ENCODE assay signal across 1 cellular context in the genomic region with DNA sequence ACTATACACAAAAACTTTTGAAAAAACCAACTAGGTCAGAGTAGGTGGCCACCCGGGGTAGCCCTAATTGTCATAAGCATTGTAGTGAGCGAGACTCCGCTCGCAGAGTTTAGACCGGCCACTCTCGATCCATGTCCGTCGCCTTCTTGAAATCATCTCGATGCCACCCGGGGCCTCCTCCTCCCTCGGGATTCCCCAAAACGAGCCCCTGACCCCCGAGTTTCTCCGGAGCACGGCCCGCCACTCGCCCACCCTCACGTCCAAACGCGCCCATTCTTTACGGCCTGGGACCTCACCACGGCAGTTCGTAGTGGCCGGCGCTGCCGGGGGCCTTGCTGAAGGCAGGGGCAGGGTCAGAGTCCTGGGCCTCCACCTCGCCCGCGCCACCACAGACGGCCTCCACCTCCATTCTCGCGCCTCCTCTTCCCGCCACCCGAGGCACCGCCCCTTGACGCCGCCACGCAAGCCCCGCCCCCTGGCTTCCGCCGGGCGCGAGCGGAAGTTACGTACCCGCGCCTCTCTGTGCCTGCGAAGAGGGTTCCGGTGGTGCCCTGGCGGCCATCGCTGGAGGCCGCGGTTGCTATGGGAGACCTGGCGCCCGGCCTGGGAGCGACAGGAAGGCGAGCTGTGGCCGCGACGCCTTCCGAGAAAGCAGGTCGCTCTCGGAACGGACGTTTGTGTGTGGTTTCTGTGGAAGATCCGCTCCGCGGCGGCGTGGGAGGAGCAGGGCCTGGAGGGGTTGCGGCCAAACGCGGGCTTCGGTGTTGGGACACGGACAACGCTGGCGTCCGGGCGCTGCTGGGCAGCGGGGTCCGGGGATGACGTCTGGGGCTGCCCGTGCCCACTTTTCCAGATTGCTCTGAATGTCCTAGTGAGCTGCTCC.
TF ChIP-seq lines count a peak whose summit lies in the region.

A gene (minus strand): TSS at position 425 of the 883 bp plus-strand sequence. CDS start 16 bp downstream, at position 409.

TF ChIP-seq in HepG2, 621 proteins besides CTCF, POLR2A, EP300 and RAD21 (continued from another document and continues in another):
- TF ChIP-seq, protein P1, sequence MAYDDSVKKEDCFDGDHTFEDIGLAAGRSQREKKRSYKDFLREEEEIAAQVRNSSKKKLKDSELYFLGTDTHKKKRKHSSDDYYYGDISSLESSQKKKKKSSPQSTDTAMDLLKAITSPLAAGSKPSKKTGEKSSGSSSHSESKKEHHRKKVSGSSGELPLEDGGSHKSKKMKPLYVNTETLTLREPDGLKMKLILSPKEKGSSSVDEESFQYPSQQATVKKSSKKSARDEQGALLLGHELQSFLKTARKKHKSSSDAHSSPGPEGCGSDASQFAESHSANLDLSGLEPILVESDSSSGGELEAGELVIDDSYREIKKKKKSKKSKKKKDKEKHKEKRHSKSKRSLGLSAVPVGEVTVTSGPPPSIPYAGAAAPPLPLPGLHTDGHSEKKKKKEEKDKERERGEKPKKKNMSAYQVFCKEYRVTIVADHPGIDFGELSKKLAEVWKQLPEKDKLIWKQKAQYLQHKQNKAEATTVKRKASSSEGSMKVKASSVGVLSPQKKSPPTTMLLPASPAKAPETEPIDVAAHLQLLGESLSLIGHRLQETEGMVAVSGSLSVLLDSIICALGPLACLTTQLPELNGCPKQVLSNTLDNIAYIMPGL (CRISPR knock-in tag; IDR thresholded peaks at IDR 0.05; ENCODE audit: borderline replicate concordance in 1 of 2, low read depth in 1 of 2) = peak; percentile 84 to 89; a peak in 3 of 4 replicates
- TF ChIP-seq HDAC1 (CRISPR knock-in tag; IDR thresholded peaks at IDR 0.05) (peak; percentile 97), HMG20A (CRISPR knock-in tag; IDR thresholded peaks at IDR 0.05; ENCODE audit: borderline replicate concordance) (no peak; the same call in 1 of the 2 replicates), ZNF850 (CRISPR knock-in tag; conservative IDR thresholded peaks at IDR 0.05) (no peak), ZNF629 (CRISPR knock-in tag; conservative IDR thresholded peaks at IDR 0.05) (no peak; the same call in none of the 2 replicates), MXI1 (IDR thresholded peaks at IDR 0.05; ENCODE audit: borderline replicate concordance, low read depth, low read length) (peak; percentile 96; the same call in 2 of the 3 replicates), U2AF1 (optimal IDR thresholded peaks at IDR 0.05; ENCODE audit: low read depth, low read length) (peak; percentile 49), TCF7L2 (IDR thresholded peaks at IDR 0.05; ENCODE audit: low read depth, low read length) (no peak), MTA3 (CRISPR knock-in tag; IDR thresholded peaks at IDR 0.05) (no peak), ZNF75D (CRISPR knock-in tag; IDR thresholded peaks at IDR 0.05; ENCODE audit: borderline replicate concordance) (no peak), ZNF589 (CRISPR knock-in tag; conservative IDR thresholded peaks at IDR 0.05) (peak; percentile 79; the same call in 1 of the 2 replicates), TBP (CRISPR knock-in tag; IDR thresholded peaks at IDR 0.05) (no peak), TARDBP (CRISPR knock-in tag; IDR thresholded peaks at IDR 0.05) (peak; percentile 77), ZNF460 (CRISPR knock-in tag; IDR thresholded peaks at IDR 0.05; ENCODE audit: borderline replicate concordance) (no peak), ASH2L (IDR thresholded peaks at IDR 0.05; ENCODE audit: insufficient read length, low read depth, low read length) (peak; percentile 81), ZNF550 (CRISPR knock-in tag; IDR thresholded peaks at IDR 0.05; ENCODE audit: borderline replicate concordance) (no peak), MEIS2 (CRISPR knock-in tag; IDR thresholded peaks at IDR 0.05) (peak; percentile 73; the same call in 1 of the 2 replicates), ZNF337 (CRISPR knock-in tag; IDR thresholded peaks at IDR 0.05; ENCODE audit: borderline replicate concordance, low read depth) (peak; percentile 67; the same call in 1 of the 2 replicates), ATAD3A (CRISPR knock-in tag; IDR thresholded peaks at IDR 0.05) (no peak; the same call in 1 of the 2 replicates), ZBTB21 (CRISPR knock-in tag; IDR thresholded peaks at IDR 0.05) (no peak), SIX1 (CRISPR knock-in tag; IDR thresholded peaks at IDR 0.05; ENCODE audit: borderline replicate concordance) (no peak), ZNF776 (CRISPR knock-in tag; IDR thresholded peaks at IDR 0.05) (peak; percentile 87), MATR3 (CRISPR knock-in tag; IDR thresholded peaks at IDR 0.05) (no peak), ATF1 (CRISPR knock-in tag; IDR thresholded peaks at IDR 0.05) (peak; percentile 68), HMGA1 (CRISPR knock-in tag; conservative IDR thresholded peaks at IDR 0.05) (no peak), FOSL2 (CRISPR knock-in tag; IDR thresholded peaks at IDR 0.05) (peak; percentile 36; the same call in 1 of the 2 replicates), SALL1 (CRISPR knock-in tag; IDR thresholded peaks at IDR 0.05) (peak; percentile 84; the same call in 1 of the 2 replicates), KMT2A (CRISPR knock-in tag; IDR thresholded peaks at IDR 0.05) (peak; percentile 90)
- TF ChIP-seq, protein P2, sequence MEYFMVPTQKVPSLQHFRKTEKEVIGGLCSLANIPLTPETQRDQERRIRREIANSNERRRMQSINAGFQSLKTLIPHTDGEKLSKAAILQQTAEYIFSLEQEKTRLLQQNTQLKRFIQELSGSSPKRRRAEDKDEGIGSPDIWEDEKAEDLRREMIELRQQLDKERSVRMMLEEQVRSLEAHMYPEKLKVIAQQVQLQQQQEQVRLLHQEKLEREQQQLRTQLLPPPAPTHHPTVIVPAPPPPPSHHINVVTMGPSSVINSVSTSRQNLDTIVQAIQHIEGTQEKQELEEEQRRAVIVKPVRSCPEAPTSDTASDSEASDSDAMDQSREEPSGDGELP (IDR thresholded peaks at IDR 0.05; ENCODE audit: borderline replicate concordance, low read depth) = peak; percentile 14; the same call in 1 of the 2 replicates
- TF ChIP-seq, protein P3, sequence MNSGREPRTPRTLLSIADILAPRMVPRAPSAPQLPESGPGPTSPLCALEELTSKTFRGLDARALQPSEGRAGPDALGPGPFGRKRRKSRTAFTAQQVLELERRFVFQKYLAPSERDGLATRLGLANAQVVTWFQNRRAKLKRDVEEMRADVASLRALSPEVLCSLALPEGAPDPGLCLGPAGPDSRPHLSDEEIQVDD (CRISPR knock-in tag; IDR thresholded peaks at IDR 0.05; ENCODE audit: borderline replicate concordance) = 0 out of 2 replicates have a peak, but pooled peaks have one; percentile 31
- TF ChIP-seq, protein P4, sequence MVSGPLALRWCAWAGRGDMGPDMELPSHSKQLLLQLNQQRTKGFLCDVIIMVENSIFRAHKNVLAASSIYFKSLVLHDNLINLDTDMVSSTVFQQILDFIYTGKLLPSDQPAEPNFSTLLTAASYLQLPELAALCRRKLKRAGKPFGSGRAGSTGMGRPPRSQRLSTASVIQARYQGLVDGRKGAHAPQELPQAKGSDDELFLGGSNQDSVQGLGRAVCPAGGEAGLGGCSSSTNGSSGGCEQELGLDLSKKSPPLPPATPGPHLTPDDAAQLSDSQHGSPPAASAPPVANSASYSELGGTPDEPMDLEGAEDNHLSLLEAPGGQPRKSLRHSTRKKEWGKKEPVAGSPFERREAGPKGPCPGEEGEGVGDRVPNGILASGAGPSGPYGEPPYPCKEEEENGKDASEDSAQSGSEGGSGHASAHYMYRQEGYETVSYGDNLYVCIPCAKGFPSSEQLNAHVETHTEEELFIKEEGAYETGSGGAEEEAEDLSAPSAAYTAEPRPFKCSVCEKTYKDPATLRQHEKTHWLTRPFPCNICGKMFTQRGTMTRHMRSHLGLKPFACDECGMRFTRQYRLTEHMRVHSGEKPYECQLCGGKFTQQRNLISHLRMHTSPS (CRISPR knock-in tag; IDR thresholded peaks at IDR 0.05; ENCODE audit: low read depth) = peak; percentile 56
- TF ChIP-seq, protein P5, sequence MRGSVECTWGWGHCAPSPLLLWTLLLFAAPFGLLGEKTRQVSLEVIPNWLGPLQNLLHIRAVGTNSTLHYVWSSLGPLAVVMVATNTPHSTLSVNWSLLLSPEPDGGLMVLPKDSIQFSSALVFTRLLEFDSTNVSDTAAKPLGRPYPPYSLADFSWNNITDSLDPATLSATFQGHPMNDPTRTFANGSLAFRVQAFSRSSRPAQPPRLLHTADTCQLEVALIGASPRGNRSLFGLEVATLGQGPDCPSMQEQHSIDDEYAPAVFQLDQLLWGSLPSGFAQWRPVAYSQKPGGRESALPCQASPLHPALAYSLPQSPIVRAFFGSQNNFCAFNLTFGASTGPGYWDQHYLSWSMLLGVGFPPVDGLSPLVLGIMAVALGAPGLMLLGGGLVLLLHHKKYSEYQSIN (CRISPR knock-in tag; IDR thresholded peaks at IDR 0.05; ENCODE audit: borderline replicate concordance) = no peak
- TF ChIP-seq, protein P6, sequence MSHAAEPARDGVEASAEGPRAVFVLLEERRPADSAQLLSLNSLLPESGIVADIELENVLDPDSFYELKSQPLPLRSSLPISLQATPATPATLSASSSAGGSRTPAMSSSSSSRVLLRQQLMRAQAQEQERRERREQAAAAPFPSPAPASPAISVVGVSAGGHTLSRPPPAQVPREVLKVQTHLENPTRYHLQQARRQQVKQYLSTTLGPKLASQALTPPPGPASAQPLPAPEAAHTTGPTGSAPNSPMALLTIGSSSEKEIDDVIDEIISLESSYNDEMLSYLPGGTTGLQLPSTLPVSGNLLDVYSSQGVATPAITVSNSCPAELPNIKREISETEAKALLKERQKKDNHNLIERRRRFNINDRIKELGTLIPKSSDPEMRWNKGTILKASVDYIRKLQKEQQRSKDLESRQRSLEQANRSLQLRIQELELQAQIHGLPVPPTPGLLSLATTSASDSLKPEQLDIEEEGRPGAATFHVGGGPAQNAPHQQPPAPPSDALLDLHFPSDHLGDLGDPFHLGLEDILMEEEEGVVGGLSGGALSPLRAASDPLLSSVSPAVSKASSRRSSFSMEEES (CRISPR knock-in tag; IDR thresholded peaks at IDR 0.05) = peak; percentile 69
- TF ChIP-seq, protein P7, sequence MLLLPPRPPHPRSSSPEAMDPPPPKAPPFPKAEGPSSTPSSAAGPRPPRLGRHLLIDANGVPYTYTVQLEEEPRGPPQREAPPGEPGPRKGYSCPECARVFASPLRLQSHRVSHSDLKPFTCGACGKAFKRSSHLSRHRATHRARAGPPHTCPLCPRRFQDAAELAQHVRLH (CRISPR knock-in tag; IDR thresholded peaks at IDR 0.05; ENCODE audit: borderline replicate concordance, low read depth) = peak; percentile 79; the same call in 1 of the 2 replicates
- TF ChIP-seq, protein P8, sequence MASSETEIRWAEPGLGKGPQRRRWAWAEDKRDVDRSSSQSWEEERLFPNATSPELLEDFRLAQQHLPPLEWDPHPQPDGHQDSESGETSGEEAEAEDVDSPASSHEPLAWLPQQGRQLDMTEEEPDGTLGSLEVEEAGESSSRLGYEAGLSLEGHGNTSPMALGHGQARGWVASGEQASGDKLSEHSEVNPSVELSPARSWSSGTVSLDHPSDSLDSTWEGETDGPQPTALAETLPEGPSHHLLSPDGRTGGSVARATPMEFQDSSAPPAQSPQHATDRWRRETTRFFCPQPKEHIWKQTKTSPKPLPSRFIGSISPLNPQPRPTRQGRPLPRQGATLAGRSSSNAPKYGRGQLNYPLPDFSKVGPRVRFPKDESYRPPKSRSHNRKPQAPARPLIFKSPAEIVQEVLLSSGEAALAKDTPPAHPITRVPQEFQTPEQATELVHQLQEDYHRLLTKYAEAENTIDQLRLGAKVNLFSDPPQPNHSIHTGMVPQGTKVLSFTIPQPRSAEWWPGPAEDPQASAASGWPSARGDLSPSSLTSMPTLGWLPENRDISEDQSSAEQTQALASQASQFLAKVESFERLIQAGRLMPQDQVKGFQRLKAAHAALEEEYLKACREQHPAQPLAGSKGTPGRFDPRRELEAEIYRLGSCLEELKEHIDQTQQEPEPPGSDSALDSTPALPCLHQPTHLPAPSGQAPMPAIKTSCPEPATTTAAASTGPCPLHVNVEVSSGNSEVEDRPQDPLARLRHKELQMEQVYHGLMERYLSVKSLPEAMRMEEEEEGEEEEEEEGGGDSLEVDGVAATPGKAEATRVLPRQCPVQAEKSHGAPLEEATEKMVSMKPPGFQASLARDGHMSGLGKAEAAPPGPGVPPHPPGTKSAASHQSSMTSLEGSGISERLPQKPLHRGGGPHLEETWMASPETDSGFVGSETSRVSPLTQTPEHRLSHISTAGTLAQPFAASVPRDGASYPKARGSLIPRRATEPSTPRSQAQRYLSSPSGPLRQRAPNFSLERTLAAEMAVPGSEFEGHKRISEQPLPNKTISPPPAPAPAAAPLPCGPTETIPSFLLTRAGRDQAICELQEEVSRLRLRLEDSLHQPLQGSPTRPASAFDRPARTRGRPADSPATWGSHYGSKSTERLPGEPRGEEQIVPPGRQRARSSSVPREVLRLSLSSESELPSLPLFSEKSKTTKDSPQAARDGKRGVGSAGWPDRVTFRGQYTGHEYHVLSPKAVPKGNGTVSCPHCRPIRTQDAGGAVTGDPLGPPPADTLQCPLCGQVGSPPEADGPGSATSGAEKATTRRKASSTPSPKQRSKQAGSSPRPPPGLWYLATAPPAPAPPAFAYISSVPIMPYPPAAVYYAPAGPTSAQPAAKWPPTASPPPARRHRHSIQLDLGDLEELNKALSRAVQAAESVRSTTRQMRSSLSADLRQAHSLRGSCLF (CRISPR knock-in tag; IDR thresholded peaks at IDR 0.05; ENCODE audit: borderline replicate concordance) = no peak
- TF ChIP-seq, protein P9, sequence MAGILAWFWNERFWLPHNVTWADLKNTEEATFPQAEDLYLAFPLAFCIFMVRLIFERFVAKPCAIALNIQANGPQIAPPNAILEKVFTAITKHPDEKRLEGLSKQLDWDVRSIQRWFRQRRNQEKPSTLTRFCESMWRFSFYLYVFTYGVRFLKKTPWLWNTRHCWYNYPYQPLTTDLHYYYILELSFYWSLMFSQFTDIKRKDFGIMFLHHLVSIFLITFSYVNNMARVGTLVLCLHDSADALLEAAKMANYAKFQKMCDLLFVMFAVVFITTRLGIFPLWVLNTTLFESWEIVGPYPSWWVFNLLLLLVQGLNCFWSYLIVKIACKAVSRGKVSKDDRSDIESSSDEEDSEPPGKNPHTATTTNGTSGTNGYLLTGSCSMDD (CRISPR knock-in tag; IDR thresholded peaks at IDR 0.05) = no peak
- TF ChIP-seq, protein P10, sequence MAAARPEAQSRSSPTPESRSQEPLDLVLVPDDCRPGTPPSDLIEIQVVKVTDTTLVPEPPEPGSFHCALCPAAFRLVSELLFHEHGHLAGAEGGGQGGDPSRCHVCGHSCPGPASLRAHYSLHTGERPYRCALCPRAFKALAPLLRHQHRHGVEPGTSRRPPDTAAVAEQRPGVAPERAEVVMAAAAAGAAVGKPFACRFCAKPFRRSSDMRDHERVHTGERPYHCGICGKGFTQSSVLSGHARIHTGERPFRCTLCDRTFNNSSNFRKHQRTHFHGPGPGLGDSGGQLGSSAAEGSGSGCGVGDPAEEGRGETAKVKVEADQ (CRISPR knock-in tag; IDR thresholded peaks at IDR 0.05; ENCODE audit: borderline replicate concordance) = peak; percentile 47; the same call in 1 of the 2 replicates
- TF ChIP-seq, protein P11, sequence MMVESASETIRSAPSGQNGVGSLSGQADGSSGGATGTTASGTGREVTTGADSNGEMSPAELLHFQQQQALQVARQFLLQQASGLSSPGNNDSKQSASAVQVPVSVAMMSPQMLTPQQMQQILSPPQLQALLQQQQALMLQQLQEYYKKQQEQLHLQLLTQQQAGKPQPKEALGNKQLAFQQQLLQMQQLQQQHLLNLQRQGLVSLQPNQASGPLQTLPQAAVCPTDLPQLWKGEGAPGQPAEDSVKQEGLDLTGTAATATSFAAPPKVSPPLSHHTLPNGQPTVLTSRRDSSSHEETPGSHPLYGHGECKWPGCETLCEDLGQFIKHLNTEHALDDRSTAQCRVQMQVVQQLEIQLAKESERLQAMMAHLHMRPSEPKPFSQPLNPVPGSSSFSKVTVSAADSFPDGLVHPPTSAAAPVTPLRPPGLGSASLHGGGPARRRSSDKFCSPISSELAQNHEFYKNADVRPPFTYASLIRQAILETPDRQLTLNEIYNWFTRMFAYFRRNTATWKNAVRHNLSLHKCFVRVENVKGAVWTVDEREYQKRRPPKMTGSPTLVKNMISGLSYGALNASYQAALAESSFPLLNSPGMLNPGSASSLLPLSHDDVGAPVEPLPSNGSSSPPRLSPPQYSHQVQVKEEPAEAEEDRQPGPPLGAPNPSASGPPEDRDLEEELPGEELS (CRISPR knock-in tag; IDR thresholded peaks at IDR 0.05) = peak; percentile 60
